ENCODE assay signal across 12 cellular contexts in the genomic region with DNA sequence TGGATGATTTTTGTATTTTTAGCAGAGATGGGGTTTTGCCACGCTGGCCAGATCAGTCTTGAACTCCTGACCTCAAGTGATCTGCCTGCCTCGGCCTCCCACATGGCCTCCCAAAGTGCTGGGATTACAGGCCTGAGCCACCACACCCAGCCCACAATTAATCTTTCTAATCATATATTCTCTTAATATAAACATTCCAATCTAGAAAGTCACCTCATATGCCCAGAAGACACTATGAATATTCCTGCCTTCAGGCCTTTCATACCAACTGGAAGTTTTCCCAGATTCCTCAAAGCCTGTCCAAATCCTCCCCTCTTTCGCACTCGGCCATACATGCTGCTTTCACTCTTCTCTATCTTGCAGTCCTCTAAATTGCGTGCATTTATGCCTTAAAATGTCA. TPM values are rescaled to one million over a fixed set of nuclear protein-coding genes. Genes with fewer than 3 reads are reported as not detected.
DNase-seq lines count a peak whose midpoint lies in the region; ATAC-seq and TF ChIP-seq lines count a peak whose summit lies in the region.
"Had no signal": no experiment of that assay in that cellular context is flagged by ENCODE, and none has a peak within 500 bp of the region (broad histone marks: within the 10 kb centered on the region; RNA-seq: fewer than 3 reads in every experiment).

No MANE protein-coding gene starts in this region.

- H3K9me3 ChIP-seq in Panc1 (ENCODE audit: control insufficient read depth, insufficient read depth, low read depth, low read length) (no peaks in the 10 kb centered on the region), smooth muscle cell (replicated peaks; ENCODE audit: low read depth) (no peaks in the 10 kb centered on the region), testis (no peaks in the 10 kb centered on the region)
- H3K9me3 ChIP-seq: upper lobe of right lung had no signal

- no TSS peak for BruUV-seq in Panc1 (replicated peaks; lab: Mats Ljungman, UMichigan)

- H4K20me1 ChIP-seq in smooth muscle cell (ENCODE audit: low read depth): peaks cover 97% of the 10 kb centered on the region

- no peak overlapping the region for H3K9ac ChIP-seq in smooth muscle cell (ENCODE audit: low read depth)

- no peaks in the 10 kb centered on the region for H3F3A ChIP-seq in smooth muscle cell (ENCODE audit: low read depth)

- POLR2A ChIA-PET in Panc1 (lab: Charles Lee): no interaction called here

- in situ Hi-C loops in Panc1 (cut with HindIII; ENCODE audit: low pct_unique_long_range_greater_than_20kb, low sequenced_read_pairs): no loop called here

- WGBS in smooth muscle cell (ENCODE audit: low lambda C conversion rate): 80% methylated on average over 5 of the region's 5 CpGs
- 80 to 81% methylated on average over 5 of the region's 5 CpGs for WGBS in testis, 2 donors

- peaks cover 54% of the 10 kb centered on the region for H3K79me2 ChIP-seq in smooth muscle cell (ENCODE audit: low read depth)

- peak; percentile 23 for DNase-seq in AG09309 (ENCODE audit: low read depth)
- DNase-seq in Panc1 (ENCODE audit: low read depth, low spot score): no peak
- DNase-seq in fibroblast of pulmonary artery (ENCODE audit: low read depth): peak; percentile 82
- DNase-seq in smooth muscle cell (lab: John Stamatoyannopoulos, UW; ENCODE audit: unreplicated experiment): no peak
- no peak for DNase-seq in testis
- DNase-seq: activated CD4-positive, CD25-positive, alpha-beta regulatory T cell treated with anti-CD3 and anti-CD28 coated beads, Interleukin-2, amount 50 U/mL, for 72 hours; central memory CD4-positive, alpha-beta T cell; DND-41; upper lobe of right lung had no signal

- H3K4me3 ChIP-seq in AG09309 (ENCODE audit: control insufficient read depth, low read depth, low read length): no peak overlapping the region
- no peak overlapping the region for H3K4me3 ChIP-seq in Panc1 (ENCODE audit: low read depth in 2 of 2, low read length in 2 of 2)
- H3K4me3 ChIP-seq in fibroblast of pulmonary artery (replicated peaks; ENCODE audit: low read depth, low read length): peak overlapping the region; percentile 2
- no peak overlapping the region for H3K4me3 ChIP-seq in smooth muscle cell
- no peak overlapping the region for H3K4me3 ChIP-seq in testis
- H3K4me3 ChIP-seq: upper lobe of right lung had no signal

- CTCF ChIA-PET in Panc1 (lab: Charles Lee): interaction anchor here (0.7 kb wide), 1 partner anchor 126 kb away, joined by 6 read pairs; no protein-coding TSS in a partner anchor

- TF ChIP-seq CTCF in AG09309 (IDR thresholded peaks at IDR 0.05; ENCODE audit: control insufficient read depth, insufficient read depth, low read depth, low read length, missing control alignments) (no peak), Panc1 (IDR thresholded peaks at IDR 0.05) (no peak), fibroblast of pulmonary artery (IDR thresholded peaks at IDR 0.05; ENCODE audit: low read length, missing control alignments) (no peak), smooth muscle cell (IDR thresholded peaks at IDR 0.05; ENCODE audit: borderline replicate concordance, insufficient read depth, poor library complexity, severe bottlenecking) (no peak), testis (IDR thresholded peaks at IDR 0.05) (no peak)

- ATAC-seq in GM21529 (IDR thresholded peaks at IDR 0.05; ENCODE audit: unreplicated experiment) (peak; percentile 11), Panc1 (peak; percentile 91), HG03460 (IDR thresholded peaks at IDR 0.05; ENCODE audit: unreplicated experiment) (no peak), GM19324 (IDR thresholded peaks at IDR 0.05; ENCODE audit: low FRiP score, unreplicated experiment) (no peak)

- H3K27ac ChIP-seq in Panc1 (ENCODE audit: low read length) (no peak overlapping the region), smooth muscle cell (ENCODE audit: low read depth) (no peak overlapping the region), testis (no peak overlapping the region)
- H3K27ac ChIP-seq: upper lobe of right lung had no signal

- intact Hi-C loops in Panc1 (cut with micrococcal nuclease; ENCODE audit: unreplicated experiment) (no loop called here), testis (cut with DNase I; ENCODE audit: low total_unique reads) (no loop called here)

- no peak overlapping the region for H3K4me2 ChIP-seq in smooth muscle cell

- no peak overlapping the region for H2AFZ ChIP-seq in smooth muscle cell (ENCODE audit: low read depth)

- no peak for TF ChIP-seq POLR2A in testis (IDR thresholded peaks at IDR 0.05)

- peaks cover 33% of the 10 kb centered on the region for H3K4me1 ChIP-seq in Panc1 (ENCODE audit: control insufficient read depth, insufficient read depth, low read length)
- H3K4me1 ChIP-seq in smooth muscle cell (ENCODE audit: low read depth): no peaks in the 10 kb centered on the region
- no peaks in the 10 kb centered on the region for H3K4me1 ChIP-seq in testis

- H3K36me3 ChIP-seq in Panc1 (ENCODE audit: control insufficient read depth, insufficient read depth, low read length) (no peaks in the 10 kb centered on the region), smooth muscle cell (ENCODE audit: low read depth) (no peaks in the 10 kb centered on the region), testis (ENCODE audit: low read depth, missing control alignments) (no peaks in the 10 kb centered on the region)
- H3K36me3 ChIP-seq: upper lobe of right lung had no signal

- no peaks in the 10 kb centered on the region for H3K27me3 ChIP-seq in Panc1 (ENCODE audit: control insufficient read depth, insufficient read depth, low read length)
- H3K27me3 ChIP-seq in smooth muscle cell (ENCODE audit: low read depth): no peaks in the 10 kb centered on the region
- no peaks in the 10 kb centered on the region for H3K27me3 ChIP-seq in testis
- H3K27me3 ChIP-seq: upper lobe of right lung had no signal

RNA-seq across cellular contexts. Expression of a gene that starts 32.6 kb away (rescaled TPM):
- total RNA-seq in Panc1 (2021; ENCODE audit: unreplicated experiment) (44.7 TPM), smooth muscle cell (20.5 and 22.1 TPM in 2 replicates), testis (100 to 1,000 TPM in 1 of 2 donors, 10 to 100 TPM in 1; 49.6 to 120 TPM)
- 24.8 TPM for polyA plus RNA-seq in Panc1 (2012; ENCODE audit: insufficient read length)
- polyA plus RNA-seq in smooth muscle cell (5.2 and 6.3 TPM in 2 replicates), testis (ENCODE audit: insufficient read depth, low read depth, low replicate concordance) (107 TPM)

Comparison
In these comparisons a context has a peak if more than half of its experiments do, and no peak if none do; other contexts are left out.
1. DNase-seq: peak in AG09309 (single experiment) and fibroblast of pulmonary artery (single experiment); none in Panc1 (single experiment), smooth muscle cell (single experiment) and testis (single experiment).
2. ATAC-seq: peak in GM21529 (single experiment) and Panc1 (single experiment); none in HG03460 (single experiment) and GM19324 (single experiment).